ENCODE assay signal across 26 cellular contexts in the genomic region with DNA sequence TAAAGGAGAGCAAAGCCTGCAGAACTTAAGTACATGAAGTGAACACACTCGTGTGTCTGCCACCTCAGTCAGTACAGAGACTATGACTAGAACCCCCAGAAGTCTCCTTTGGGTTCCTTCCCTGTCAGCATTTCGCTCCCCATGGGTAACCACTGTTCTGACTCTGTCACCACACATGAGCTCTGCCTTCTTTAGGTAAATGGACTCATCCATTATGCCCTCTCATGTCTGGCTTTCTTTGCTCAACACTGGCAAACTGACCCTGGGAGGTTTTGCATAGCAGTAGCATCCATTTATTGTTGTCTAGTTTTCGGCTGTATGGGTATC. TPM values are rescaled to one million over a fixed set of nuclear protein-coding genes. Genes with fewer than 3 reads are reported as not detected.
A peak's percentile ranks its signal among the peaks of the same experiment; 100 is the strongest.
DNase-seq lines count a peak whose midpoint lies in the region; ATAC-seq and TF ChIP-seq lines count a peak whose summit lies in the region.
"Had no signal": no experiment of that assay in that cellular context is flagged by ENCODE, and none has a peak within 500 bp of the region (broad histone marks: within the 10 kb centered on the region; RNA-seq: fewer than 3 reads in every experiment).

No MANE protein-coding gene starts in this region.

- H3K36me3 ChIP-seq in body of pancreas (replicated peaks in 1 of 2; ENCODE audit: insufficient read depth in 1 of 2, low read depth in 2 of 2) = no peaks in the 10 kb centered on the region
- no peaks in the 10 kb centered on the region for H3K36me3 ChIP-seq in mesenchymal stem cell (ENCODE audit: control insufficient read depth in 1 of 2, insufficient read depth in 2 of 2, low read depth in 1 of 2, low read length in 2 of 2)
- H3K36me3 ChIP-seq in stomach = peaks cover 0 to 6% (median 0%) of the 10 kb centered on the region in 4 donors
- H3K36me3 ChIP-seq: neural progenitor cell, vagina had no signal

- 73 to 78% methylated on average over 3 of the region's 3 CpGs for WGBS in body of pancreas, 2 donors
- WGBS in mesenchymal stem cell = 92% methylated on average over 3 of the region's 3 CpGs
- WGBS in stomach, 5 donors = 72 to 84% (median 78%) methylated on average over 3 of the region's 3 CpGs

- peak overlapping the region; percentile 13 for H2AK5ac ChIP-seq in mesenchymal stem cell (ENCODE audit: low read length, severe bottlenecking)

- TF ChIP-seq CTCF in body of pancreas (IDR thresholded peaks at IDR 0.05) (no peak), stomach (IDR thresholded peaks at IDR 0.05) (no peak)

- H3K79me1 ChIP-seq in mesenchymal stem cell (replicated peaks; ENCODE audit: low read length, poor library complexity, severe bottlenecking) = peaks cover 39% of the 10 kb centered on the region

- no peak overlapping the region for H2BK15ac ChIP-seq in mesenchymal stem cell (ENCODE audit: low read depth, poor library complexity, severe bottlenecking)

- H3K18ac ChIP-seq in mesenchymal stem cell (ENCODE audit: low read depth in 1 of 2, low read length in 2 of 2) = no peak overlapping the region

- H2BK5ac ChIP-seq in mesenchymal stem cell (ENCODE audit: low read depth, low read length, poor library complexity, severe bottlenecking) = no peak overlapping the region

- H3K4me1 Mint-ChIP-seq in activated CD4-positive, alpha-beta T cell treated with anti-CD3 and anti-CD28 coated beads for 36 hours = peaks cover 41% of the 10 kb centered on the region

- no peak overlapping the region for H2BK120ac ChIP-seq in mesenchymal stem cell (ENCODE audit: low read depth, low read length)

- no peaks in the 10 kb centered on the region for H3K9me3 Mint-ChIP-seq in activated CD4-positive, alpha-beta T cell treated with anti-CD3 and anti-CD28 coated beads for 36 hours (ENCODE audit: low read depth)
- H3K9me3 Mint-ChIP-seq: CD4-positive, CD25-positive, alpha-beta regulatory T cell had no signal

- H3K4me2 ChIP-seq in mesenchymal stem cell (ENCODE audit: low read length, poor library complexity, severe bottlenecking) = peak overlapping the region; percentile 48
- H3K4me2 ChIP-seq: neural progenitor cell had no signal

- H2BK12ac ChIP-seq in mesenchymal stem cell (ENCODE audit: low read length in 2 of 2) = no peak overlapping the region

- H2AFZ ChIP-seq in mesenchymal stem cell (ENCODE audit: low read depth, low read length) = no peak overlapping the region
- H2AFZ ChIP-seq: neural progenitor cell, parathyroid adenoma had no signal

- no peaks in the 10 kb centered on the region for H3K36me3 Mint-ChIP-seq in activated CD4-positive, alpha-beta T cell treated with anti-CD3 and anti-CD28 coated beads for 36 hours (ENCODE audit: low read depth)

- no peaks in the 10 kb centered on the region for H3K27me3 Mint-ChIP-seq in activated CD4-positive, alpha-beta T cell treated with anti-CD3 and anti-CD28 coated beads for 36 hours
- H3K27me3 Mint-ChIP-seq: CD4-positive, CD25-positive, alpha-beta regulatory T cell had no signal

- no peak overlapping the region for H4K91ac ChIP-seq in mesenchymal stem cell (ENCODE audit: low read length)

- CTCF ChIA-PET in activated CD4-positive, alpha-beta T cell treated with anti-CD3 and anti-CD28 coated beads for 36 hours (lab: Charles Lee) = no interaction called here

- H3K4me3 Mint-ChIP-seq in activated CD4-positive, alpha-beta T cell treated with anti-CD3 and anti-CD28 coated beads for 36 hours = no peak overlapping the region
- H3K4me3 Mint-ChIP-seq: neural progenitor cell had no signal

- H3K27ac Mint-ChIP-seq in activated CD4-positive, alpha-beta T cell treated with anti-CD3 and anti-CD28 coated beads for 36 hours = no peak overlapping the region
- H3K27ac Mint-ChIP-seq: neural progenitor cell had no signal

- peak; percentile 64 for ATAC-seq in activated CD4-positive, alpha-beta T cell treated with anti-CD3 and anti-CD28 coated beads for 36 hours
- ATAC-seq in body of pancreas (no peak), GM19324 (IDR thresholded peaks at IDR 0.05; ENCODE audit: low FRiP score, unreplicated experiment) (no peak)
- ATAC-seq: left ventricle myocardium superior, right cardiac atrium had no signal

- H3K4me1 ChIP-seq in body of pancreas = peaks cover 28% of the 10 kb centered on the region
- peaks cover 28% of the 10 kb centered on the region for H3K4me1 ChIP-seq in mesenchymal stem cell (ENCODE audit: control insufficient read depth, insufficient read depth, low read depth, low read length)
- H3K4me1 ChIP-seq in stomach = peaks cover 7 to 51% (median 39%) of the 10 kb centered on the region in 4 donors
- H3K4me1 ChIP-seq: parathyroid adenoma had no signal

- no peak overlapping the region for H3K14ac ChIP-seq in mesenchymal stem cell (ENCODE audit: low read length in 2 of 2)

- H3K27ac ChIP-seq in body of pancreas (peak overlapping the region in 3 of 4 donors; percentile 27 to 55 (median 39)), mesenchymal stem cell (ENCODE audit: low read length, poor library complexity, severe bottlenecking) (no peak overlapping the region), stomach (peak overlapping the region; percentile 47 to 71 (median 64))
- H3K27ac ChIP-seq: 22Rv1, neural progenitor cell, parathyroid adenoma, SK-N-MC, suprapubic skin, vagina had no signal

- no peak for TF ChIP-seq EP300 in stomach (IDR thresholded peaks at IDR 0.05)

- H3K9ac ChIP-seq in mesenchymal stem cell (ENCODE audit: low read length) = no peak overlapping the region
- H3K9ac ChIP-seq: neural progenitor cell, parathyroid adenoma had no signal

- H3K9me3 ChIP-seq in body of pancreas (no peaks in the 10 kb centered on the region), mesenchymal stem cell (ENCODE audit: control insufficient read depth, low read length) (no peaks in the 10 kb centered on the region), stomach (no peaks in the 10 kb centered on the region)
- H3K9me3 ChIP-seq: mucosa of descending colon, suprapubic skin, vagina had no signal

- POLR2A ChIA-PET in activated CD4-positive, alpha-beta T cell treated with anti-CD3 and anti-CD28 coated beads for 36 hours (lab: Charles Lee) = no interaction called here

- no peak overlapping the region for H3K23ac ChIP-seq in mesenchymal stem cell (ENCODE audit: low read length in 2 of 2)

- intact Hi-C loops in activated CD4-positive, alpha-beta T cell treated with anti-CD3 and anti-CD28 coated beads for 36 hours (cut with DNase I, micrococcal nuclease) = no loop called here
- intact Hi-C loops in body of pancreas (cut with DNase I) = no loop called here
- intact Hi-C loops in stomach (cut with DNase I; ENCODE audit: low total_unique reads) = no loop called here

- H3K4me3 ChIP-seq in body of pancreas (no peak overlapping the region), mesenchymal stem cell (ENCODE audit: insufficient read depth in 1 of 2, low read depth in 1 of 2, low read length in 2 of 2) (no peak overlapping the region), stomach (no peak overlapping the region)
- H3K4me3 ChIP-seq: mucosa of descending colon, neural progenitor cell, SK-N-MC, suprapubic skin, vagina had no signal

- H3K27me3 ChIP-seq in body of pancreas (no peaks in the 10 kb centered on the region), mesenchymal stem cell (ENCODE audit: control insufficient read depth in 1 of 2, insufficient read depth in 1 of 2, low read length in 2 of 2) (no peaks in the 10 kb centered on the region), stomach (no peaks in the 10 kb centered on the region)
- H3K27me3 ChIP-seq: neural progenitor cell, suprapubic skin, vagina had no signal

- TF ChIP-seq POLR2A in body of pancreas (IDR thresholded peaks at IDR 0.05) (no peak), stomach (IDR thresholded peaks at IDR 0.05) (no peak)

- H4K8ac ChIP-seq in mesenchymal stem cell (ENCODE audit: low read length) = no peak overlapping the region

- no peak overlapping the region for H3K4ac ChIP-seq in mesenchymal stem cell (ENCODE audit: low read depth in 1 of 2, low read length in 2 of 2)

- no peak for DNase-seq in activated CD4-positive, alpha-beta T cell treated with anti-CD3 and anti-CD28 coated beads for 36 hours
- no peak for DNase-seq in activated CD4-positive, alpha-beta T cell treated with anti-CD3 and anti-CD28 coated beads for 4 hours
- DNase-seq in body of pancreas (no peak), mesenchymal stem cell (no peak), stomach (no peak), NCI-H2227 treated with DMSO at 0.1 percent for 48 hours (lab: John Stamatoyannopoulos, UW) (no peak), mucosa of gallbladder (ENCODE audit: low spot score) (no peak)
- DNase-seq: activated CD4-positive, CD25-positive, alpha-beta regulatory T cell treated with anti-CD3 and anti-CD28 coated beads, Interleukin-2, amount 50 U/mL, for 72 hours; activated gamma-delta T cell; CD4-positive, CD25-positive, alpha-beta regulatory T cell; cerebellar nuclear complex; HCEC 1CT; left ventricle myocardium superior; NCI-H1417; NCI-H2081; NCI-H82; right cardiac atrium; stimulated activated CD4-positive, alpha-beta T cell treated with anti-CD3 and anti-CD28 coated beads, Interleukin-2, amount 100 ng/mL, for 48 hours had no signal

RNA-seq across cellular contexts. Expression of a gene that starts 38.5 kb away (rescaled TPM):
- total RNA-seq in activated CD4-positive, alpha-beta T cell treated with anti-CD3 and anti-CD28 coated beads for 36 hours = 10 to 100 TPM; 36.7 to 44.0 TPM
- total RNA-seq in body of pancreas (10 to 100 TPM; 10.5 to 20.0 TPM), stomach (10 to 100 TPM; 33.5 to 72.4 (median 40.8) TPM), mucosa of gallbladder (37.1 TPM)
- polyA plus RNA-seq in mesenchymal stem cell (2013, experiment 1 of 2) = 25.0 TPM
- 24.9 TPM for polyA plus RNA-seq in mesenchymal stem cell (2013, experiment 2 of 2)
- polyA plus RNA-seq in stomach = 10 to 100 TPM; 19.5 to 42.5 (median 40.0) TPM
